ENCODE assay signal across 1 cellular context in the genomic region with DNA sequence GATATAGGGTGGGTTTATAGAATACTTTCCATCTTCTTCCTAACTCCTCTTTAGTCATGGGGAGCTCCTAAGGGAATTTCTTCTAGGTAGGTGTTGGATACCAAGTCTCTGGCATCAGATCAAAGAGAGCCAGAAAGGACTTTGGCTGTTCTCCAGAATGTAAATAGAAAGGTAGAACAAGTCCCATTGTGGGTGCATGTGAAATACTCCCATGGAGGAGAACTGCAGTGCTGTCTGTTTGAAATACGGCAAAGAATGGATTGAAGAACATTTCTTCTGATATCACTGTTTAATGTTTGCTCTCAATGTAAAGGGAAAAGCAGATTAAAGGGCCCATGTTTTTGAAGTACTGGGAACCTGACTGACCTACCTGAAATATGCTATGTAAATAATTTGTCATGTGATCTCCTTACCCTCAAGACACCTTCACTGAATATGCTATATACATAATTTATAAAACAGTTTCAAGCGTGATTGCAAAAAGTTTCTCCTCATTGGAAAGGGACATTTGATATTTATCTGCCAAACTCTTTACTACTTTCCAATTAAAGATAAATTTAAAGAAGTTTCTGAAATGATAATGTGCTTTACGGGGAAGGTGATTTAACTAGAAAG.
TF ChIP-seq lines count a peak whose summit lies in the region.

No MANE protein-coding gene starts in this region.

TF ChIP-seq in HepG2, 621 proteins besides CTCF, POLR2A, EP300 and RAD21 (continued from another document and continues in another):
- no peak for TF ChIP-seq ZNF275 (CRISPR knock-in tag; IDR thresholded peaks at IDR 0.05; ENCODE audit: borderline replicate concordance)
- no peak for TF ChIP-seq PAF1 (CRISPR knock-in tag; IDR thresholded peaks at IDR 0.05)
- no peak for TF ChIP-seq ZNF224 (CRISPR knock-in tag; IDR thresholded peaks at IDR 0.05)
- peak; percentile 73 for TF ChIP-seq SOX13 (IDR thresholded peaks at IDR 0.05)
- TF ChIP-seq SOX13 (CRISPR knock-in tag; conservative IDR thresholded peaks at IDR 0.05 in 1 of 2, IDR thresholded peaks at IDR 0.05 in 1 of 2), result peak in 1 of 2 experiments; percentile 96; a peak in 2 of 4 replicates
- TF ChIP-seq ZNF382 (CRISPR knock-in tag; IDR thresholded peaks at IDR 0.05; ENCODE audit: borderline replicate concordance), result no peak
- TF ChIP-seq PBX3 (CRISPR knock-in tag; IDR thresholded peaks at IDR 0.05; ENCODE audit: borderline replicate concordance), result no peak
- no peak for TF ChIP-seq PRDM15 (CRISPR knock-in tag; IDR thresholded peaks at IDR 0.05)
- TF ChIP-seq RFXANK (CRISPR knock-in tag; IDR thresholded peaks at IDR 0.05), result no peak
- no peak for TF ChIP-seq PCBP1 (IDR thresholded peaks at IDR 0.05; ENCODE audit: borderline replicate concordance, low read depth, low read length)
- no peak for TF ChIP-seq ZNF44 (CRISPR knock-in tag; IDR thresholded peaks at IDR 0.05)
- TF ChIP-seq THYN1 (CRISPR knock-in tag; IDR thresholded peaks at IDR 0.05; ENCODE audit: borderline replicate concordance, low read depth), result no peak
- TF ChIP-seq ZNF546 (CRISPR knock-in tag; conservative IDR thresholded peaks at IDR 0.05), result no peak
- no peak for TF ChIP-seq MATR3 (CRISPR knock-in tag; IDR thresholded peaks at IDR 0.05)
- TF ChIP-seq BCL6 (CRISPR knock-in tag; IDR thresholded peaks at IDR 0.05), result peak; percentile 77
- no peak for TF ChIP-seq PRDM10 (CRISPR knock-in tag; IDR thresholded peaks at IDR 0.05; ENCODE audit: low read depth)
- no peak for TF ChIP-seq ZNF781 (CRISPR knock-in tag; IDR thresholded peaks at IDR 0.05; ENCODE audit: borderline replicate concordance, not compliant biosample characterization)
- no peak for TF ChIP-seq ZNF441 (CRISPR knock-in tag; IDR thresholded peaks at IDR 0.05; ENCODE audit: borderline replicate concordance)
- TF ChIP-seq GTF3A (CRISPR knock-in tag; conservative IDR thresholded peaks at IDR 0.05), result no peak
- TF ChIP-seq IKZF4 (CRISPR knock-in tag; IDR thresholded peaks at IDR 0.05; ENCODE audit: borderline replicate concordance, low read depth, not compliant biosample characterization), result no peak
- no peak for TF ChIP-seq ZSCAN30 (CRISPR knock-in tag; IDR thresholded peaks at IDR 0.05)
- no peak for TF ChIP-seq ZBTB38 (CRISPR knock-in tag; IDR thresholded peaks at IDR 0.05)
- no peak for TF ChIP-seq HDAC6 (IDR thresholded peaks at IDR 0.05; ENCODE audit: low read depth, low read length)
- peak; percentile 32; the same call in 1 of the 2 replicates for TF ChIP-seq SMAD3 (CRISPR knock-in tag; IDR thresholded peaks at IDR 0.05)
- peak; percentile 62; the same call in 1 of the 2 replicates for TF ChIP-seq ZNF792 (CRISPR knock-in tag; IDR thresholded peaks at IDR 0.05)
- peak; percentile 45 for TF ChIP-seq SIX4 (CRISPR knock-in tag; IDR thresholded peaks at IDR 0.05)
- no peak for TF ChIP-seq ZNF75D (CRISPR knock-in tag; IDR thresholded peaks at IDR 0.05; ENCODE audit: borderline replicate concordance)
- TF ChIP-seq HOXA3 (CRISPR knock-in tag; IDR thresholded peaks at IDR 0.05), result no peak
- TF ChIP-seq ZNF563 (CRISPR knock-in tag; IDR thresholded peaks at IDR 0.05), result no peak
- TF ChIP-seq IRX3 (CRISPR knock-in tag; IDR thresholded peaks at IDR 0.05; ENCODE audit: borderline replicate concordance, low read depth), result no peak
- TF ChIP-seq, protein P1, sequence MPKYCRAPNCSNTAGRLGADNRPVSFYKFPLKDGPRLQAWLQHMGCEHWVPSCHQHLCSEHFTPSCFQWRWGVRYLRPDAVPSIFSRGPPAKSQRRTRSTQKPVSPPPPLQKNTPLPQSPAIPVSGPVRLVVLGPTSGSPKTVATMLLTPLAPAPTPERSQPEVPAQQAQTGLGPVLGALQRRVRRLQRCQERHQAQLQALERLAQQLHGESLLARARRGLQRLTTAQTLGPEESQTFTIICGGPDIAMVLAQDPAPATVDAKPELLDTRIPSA (CRISPR knock-in tag; IDR thresholded peaks at IDR 0.05; ENCODE audit: borderline replicate concordance), result no peak
- TF ChIP-seq ELK4 (CRISPR knock-in tag; IDR thresholded peaks at IDR 0.05; ENCODE audit: borderline replicate concordance), result no peak
- TF ChIP-seq, protein P2, sequence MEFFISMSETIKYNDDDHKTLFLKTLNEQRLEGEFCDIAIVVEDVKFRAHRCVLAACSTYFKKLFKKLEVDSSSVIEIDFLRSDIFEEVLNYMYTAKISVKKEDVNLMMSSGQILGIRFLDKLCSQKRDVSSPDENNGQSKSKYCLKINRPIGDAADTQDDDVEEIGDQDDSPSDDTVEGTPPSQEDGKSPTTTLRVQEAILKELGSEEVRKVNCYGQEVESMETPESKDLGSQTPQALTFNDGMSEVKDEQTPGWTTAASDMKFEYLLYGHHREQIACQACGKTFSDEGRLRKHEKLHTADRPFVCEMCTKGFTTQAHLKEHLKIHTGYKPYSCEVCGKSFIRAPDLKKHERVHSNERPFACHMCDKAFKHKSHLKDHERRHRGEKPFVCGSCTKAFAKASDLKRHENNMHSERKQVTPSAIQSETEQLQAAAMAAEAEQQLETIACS (CRISPR knock-in tag; IDR thresholded peaks at IDR 0.05), result no peak
- TF ChIP-seq ERF (CRISPR knock-in tag; IDR thresholded peaks at IDR 0.05), result 0 out of 2 replicates have a peak, but pooled peaks have one; percentile 33
- TF ChIP-seq, protein P3, sequence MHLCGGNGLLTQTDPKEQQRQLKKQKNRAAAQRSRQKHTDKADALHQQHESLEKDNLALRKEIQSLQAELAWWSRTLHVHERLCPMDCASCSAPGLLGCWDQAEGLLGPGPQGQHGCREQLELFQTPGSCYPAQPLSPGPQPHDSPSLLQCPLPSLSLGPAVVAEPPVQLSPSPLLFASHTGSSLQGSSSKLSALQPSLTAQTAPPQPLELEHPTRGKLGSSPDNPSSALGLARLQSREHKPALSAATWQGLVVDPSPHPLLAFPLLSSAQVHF (CRISPR knock-in tag; IDR thresholded peaks at IDR 0.05), result no peak
- TF ChIP-seq TSC22D2 (CRISPR knock-in tag; IDR thresholded peaks at IDR 0.05; ENCODE audit: borderline replicate concordance), result no peak
- TF ChIP-seq GFI1 (CRISPR knock-in tag; IDR thresholded peaks at IDR 0.05; ENCODE audit: borderline replicate concordance), result no peak
- TF ChIP-seq ZBTB1 (CRISPR knock-in tag; IDR thresholded peaks at IDR 0.05; ENCODE audit: borderline replicate concordance), result no peak
- peak; percentile 89 for TF ChIP-seq FOXA3 (CRISPR knock-in tag; IDR thresholded peaks at IDR 0.05)
- TF ChIP-seq AKAP8 (CRISPR knock-in tag; IDR thresholded peaks at IDR 0.05), result no peak
- no peak for TF ChIP-seq STAT5B (CRISPR knock-in tag; IDR thresholded peaks at IDR 0.05)
- no peak for TF ChIP-seq WIZ (CRISPR knock-in tag; IDR thresholded peaks at IDR 0.05)
- no peak for TF ChIP-seq ZC3H4 (CRISPR knock-in tag; IDR thresholded peaks at IDR 0.05; ENCODE audit: borderline replicate concordance)
- TF ChIP-seq, protein P4, sequence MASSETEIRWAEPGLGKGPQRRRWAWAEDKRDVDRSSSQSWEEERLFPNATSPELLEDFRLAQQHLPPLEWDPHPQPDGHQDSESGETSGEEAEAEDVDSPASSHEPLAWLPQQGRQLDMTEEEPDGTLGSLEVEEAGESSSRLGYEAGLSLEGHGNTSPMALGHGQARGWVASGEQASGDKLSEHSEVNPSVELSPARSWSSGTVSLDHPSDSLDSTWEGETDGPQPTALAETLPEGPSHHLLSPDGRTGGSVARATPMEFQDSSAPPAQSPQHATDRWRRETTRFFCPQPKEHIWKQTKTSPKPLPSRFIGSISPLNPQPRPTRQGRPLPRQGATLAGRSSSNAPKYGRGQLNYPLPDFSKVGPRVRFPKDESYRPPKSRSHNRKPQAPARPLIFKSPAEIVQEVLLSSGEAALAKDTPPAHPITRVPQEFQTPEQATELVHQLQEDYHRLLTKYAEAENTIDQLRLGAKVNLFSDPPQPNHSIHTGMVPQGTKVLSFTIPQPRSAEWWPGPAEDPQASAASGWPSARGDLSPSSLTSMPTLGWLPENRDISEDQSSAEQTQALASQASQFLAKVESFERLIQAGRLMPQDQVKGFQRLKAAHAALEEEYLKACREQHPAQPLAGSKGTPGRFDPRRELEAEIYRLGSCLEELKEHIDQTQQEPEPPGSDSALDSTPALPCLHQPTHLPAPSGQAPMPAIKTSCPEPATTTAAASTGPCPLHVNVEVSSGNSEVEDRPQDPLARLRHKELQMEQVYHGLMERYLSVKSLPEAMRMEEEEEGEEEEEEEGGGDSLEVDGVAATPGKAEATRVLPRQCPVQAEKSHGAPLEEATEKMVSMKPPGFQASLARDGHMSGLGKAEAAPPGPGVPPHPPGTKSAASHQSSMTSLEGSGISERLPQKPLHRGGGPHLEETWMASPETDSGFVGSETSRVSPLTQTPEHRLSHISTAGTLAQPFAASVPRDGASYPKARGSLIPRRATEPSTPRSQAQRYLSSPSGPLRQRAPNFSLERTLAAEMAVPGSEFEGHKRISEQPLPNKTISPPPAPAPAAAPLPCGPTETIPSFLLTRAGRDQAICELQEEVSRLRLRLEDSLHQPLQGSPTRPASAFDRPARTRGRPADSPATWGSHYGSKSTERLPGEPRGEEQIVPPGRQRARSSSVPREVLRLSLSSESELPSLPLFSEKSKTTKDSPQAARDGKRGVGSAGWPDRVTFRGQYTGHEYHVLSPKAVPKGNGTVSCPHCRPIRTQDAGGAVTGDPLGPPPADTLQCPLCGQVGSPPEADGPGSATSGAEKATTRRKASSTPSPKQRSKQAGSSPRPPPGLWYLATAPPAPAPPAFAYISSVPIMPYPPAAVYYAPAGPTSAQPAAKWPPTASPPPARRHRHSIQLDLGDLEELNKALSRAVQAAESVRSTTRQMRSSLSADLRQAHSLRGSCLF (CRISPR knock-in tag; IDR thresholded peaks at IDR 0.05; ENCODE audit: borderline replicate concordance), result no peak
